ENCODE assay signal across 8 cellular contexts in genomic region chr12:46825526-46826414, GRCh38. TPM values are rescaled to one million over a fixed set of nuclear protein-coding genes. Genes with fewer than 3 reads are reported as not detected.
DNase-seq lines count a peak whose midpoint lies in the region; ATAC-seq and TF ChIP-seq lines count a peak whose summit lies in the region.

SLC38A4 (minus strand) TSS chr12:46825997; CDS start chr12:46793071, 32,926 bp downstream.

- TF ChIP-seq CTCF in cardiac fibroblast (IDR thresholded peaks at IDR 0.05; ENCODE audit: low read depth, low read length) (peak; percentile 2), stomach (IDR thresholded peaks at IDR 0.05) (no peak), MM.1S (IDR thresholded peaks at IDR 0.05; ENCODE audit: low read length) (no peak)

- peaks cover 6 to 14% (median 9%) of the 10 kb centered on the region in 4 donors for H3K4me1 ChIP-seq in stomach
- no peaks in the 10 kb centered on the region for H3K4me1 ChIP-seq in MM.1S (ENCODE audit: low read length)

- H3K4me2 ChIP-seq in MM.1S (ENCODE audit: low read depth, low read length) = no peak within 1 kb of the TSS

- H3K27ac Mint-ChIP-seq in T-helper 17 cell = no peak within 1 kb of the TSS
- H3K27ac Mint-ChIP-seq in stimulated activated memory B cell treated with anti-CD40 and anti-IgM and Interleukin-4, amounts not matched to agents 10 μg/mL and 1 μg/mL and 100 μg/mL, for 72 hours = no peak within 1 kb of the TSS

- no peak for ATAC-seq in T-helper 17 cell
- no peak for ATAC-seq in stimulated activated memory B cell treated with anti-CD40 and anti-IgM and Interleukin-4, amounts not matched to agents 10 μg/mL and 1 μg/mL and 100 μg/mL, for 72 hours
- ATAC-seq in GM18502 (IDR thresholded peaks at IDR 0.05; ENCODE audit: poor library complexity, unreplicated experiment) = no peak

- TF ChIP-seq EP300 in stomach (IDR thresholded peaks at IDR 0.05) = no peak

- H3K9me2 ChIP-seq in MM.1S (replicated peaks; ENCODE audit: insufficient read depth, low read length) = no peaks in the 10 kb centered on the region

- H3K79me2 ChIP-seq in MM.1S (ENCODE audit: low read length) = no peaks in the 10 kb centered on the region

- H3K9me3 ChIP-seq in stomach (no peaks in the 10 kb centered on the region), T-helper 17 cell (ENCODE audit: control insufficient read depth, low read length, poor library complexity, severe bottlenecking) (no peaks in the 10 kb centered on the region), MM.1S (replicated peaks; ENCODE audit: insufficient read depth, low read length) (no peaks in the 10 kb centered on the region)

- TF ChIP-seq POLR2A in stomach (IDR thresholded peaks at IDR 0.05) = no peak

- WGBS in stomach, 5 donors = 8 to 16% (median 9%) methylated on average over 30 of the region's 30 CpGs

- DNase-seq in HT-29 (ENCODE audit: low spot score) (peak; percentile 53), cardiac fibroblast (ENCODE audit: low read depth in 2 of 2) (peak; percentile 26 to 53), islet precursor cell (peak; percentile 86), stomach (no peak), T-helper 17 cell (no peak), MM.1S (no peak)

- H3K27me3 Mint-ChIP-seq in T-helper 17 cell = peaks cover 77% of the 10 kb centered on the region
- peaks cover 73% of the 10 kb centered on the region for H3K27me3 Mint-ChIP-seq in stimulated activated memory B cell treated with anti-CD40 and anti-IgM and Interleukin-4, amounts not matched to agents 10 μg/mL and 1 μg/mL and 100 μg/mL, for 72 hours

- no peak within 1 kb of the TSS for H3K27ac ChIP-seq in stomach
- H3K27ac ChIP-seq in MM.1S (ENCODE audit: low read length) = no peak within 1 kb of the TSS

- H3K4me1 Mint-ChIP-seq in T-helper 17 cell = peaks cover 6% of the 10 kb centered on the region
- peaks cover 3% of the 10 kb centered on the region for H3K4me1 Mint-ChIP-seq in stimulated activated memory B cell treated with anti-CD40 and anti-IgM and Interleukin-4, amounts not matched to agents 10 μg/mL and 1 μg/mL and 100 μg/mL, for 72 hours

- H3K9me3 Mint-ChIP-seq in stimulated activated memory B cell treated with anti-CD40 and anti-IgM and Interleukin-4, amounts not matched to agents 10 μg/mL and 1 μg/mL and 100 μg/mL, for 72 hours = peaks cover 2% of the 10 kb centered on the region

- no peak within 1 kb of the TSS for H3K9ac ChIP-seq in MM.1S (ENCODE audit: low read length)

- H3K36me3 ChIP-seq in stomach (no peaks in the 10 kb centered on the region), MM.1S (replicated peaks; ENCODE audit: insufficient read depth, low read length) (no peaks in the 10 kb centered on the region)

- H3K4me3 ChIP-seq in cardiac fibroblast (replicated peaks in 1 of 2; ENCODE audit: low read depth in 2 of 2, low read length in 2 of 2) (peak within 1 kb of the TSS; percentile 30 to 36), stomach (peak within 1 kb of the TSS in 3 of 4 donors; percentile 2 to 22 (median 6)), MM.1S (ENCODE audit: low read length) (no peak within 1 kb of the TSS)

- H4K20me1 ChIP-seq in MM.1S (ENCODE audit: insufficient read depth, low read length) = no peaks in the 10 kb centered on the region

- H3K36me3 Mint-ChIP-seq in T-helper 17 cell (ENCODE audit: low read depth) = no peaks in the 10 kb centered on the region
- H3K36me3 Mint-ChIP-seq in stimulated activated memory B cell treated with anti-CD40 and anti-IgM and Interleukin-4, amounts not matched to agents 10 μg/mL and 1 μg/mL and 100 μg/mL, for 72 hours = no peaks in the 10 kb centered on the region

- no peak within 1 kb of the TSS for H2AFZ ChIP-seq in MM.1S (ENCODE audit: low read length)

- no peak within 1 kb of the TSS for H3K4me3 Mint-ChIP-seq in T-helper 17 cell
- no peak within 1 kb of the TSS for H3K4me3 Mint-ChIP-seq in stimulated activated memory B cell treated with anti-CD40 and anti-IgM and Interleukin-4, amounts not matched to agents 10 μg/mL and 1 μg/mL and 100 μg/mL, for 72 hours

- H3K27me3 ChIP-seq in stomach = peaks cover 0 to 39% (median 11%) of the 10 kb centered on the region in 3 donors
- H3K27me3 ChIP-seq in MM.1S (replicated peaks; ENCODE audit: insufficient read depth, low read length) = no peaks in the 10 kb centered on the region

- no peaks in the 10 kb centered on the region for H3F3A ChIP-seq in MM.1S (ENCODE audit: insufficient read depth, low read length)

- intact Hi-C loops in stomach (cut with DNase I; ENCODE audit: low total_unique reads) = no loop called here

RNA-seq across cellular contexts. Expression of gene SLC38A4, which starts in this region (rescaled TPM):
- 0.08 and 3.3 TPM in 2 replicates for total RNA-seq in HT-29 (2014; rRNA removed; shearing (Covaris generic))
- total RNA-seq in stomach (10 to 100 TPM in 2 of 5 donors, not detected in 3; 15.6 to 16.7 TPM), T-helper 17 cell (not detected)
- polyA plus RNA-seq in stomach = 1 to 10 TPM in 1 of 3 donors, under 1 TPM in 1, not detected in 1; 0.12 to 1.2 TPM

Comparison
In these comparisons a context has a peak if more than half of its experiments do, and no peak if none do; other contexts are left out.
1. DNase-seq: peak in HT-29 (single experiment), cardiac fibroblast (2 of 2) and islet precursor cell (single experiment); none in stomach (single experiment), T-helper 17 cell (0 of 3) and MM.1S (single experiment).